19 cellular contexts compared by ENCODE assay signal in the genomic region with DNA sequence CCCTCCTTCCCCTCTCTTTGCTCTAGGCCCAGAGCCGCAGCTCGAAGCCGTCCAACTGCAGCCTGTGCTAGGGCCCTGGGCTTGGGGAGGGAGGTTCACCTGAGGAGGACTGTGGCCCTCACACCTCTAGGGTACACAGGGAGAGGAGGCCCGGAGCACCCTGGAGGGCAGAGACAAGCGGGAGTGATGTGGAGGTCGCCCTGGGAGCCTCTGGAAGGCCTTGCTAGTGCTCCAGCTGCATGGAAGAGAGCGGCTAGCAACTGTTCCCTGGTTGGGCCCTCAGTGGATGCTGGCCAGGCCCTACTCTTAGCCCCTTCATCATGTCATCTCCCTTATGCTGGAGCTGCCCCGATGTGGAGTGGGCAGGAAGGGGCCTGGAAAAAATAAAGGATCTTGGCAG. TPM values are rescaled to one million over a fixed set of nuclear protein-coding genes. Genes with fewer than 3 reads are reported as not detected.
DNase-seq lines count a peak whose midpoint lies in the region; ATAC-seq and TF ChIP-seq lines count a peak whose summit lies in the region.
"Had no signal": no experiment of that assay in that cellular context is flagged by ENCODE, and none has a peak within 500 bp of the region (broad histone marks: within the 10 kb centered on the region; RNA-seq: fewer than 3 reads in every experiment).

No MANE protein-coding gene starts in this region.

- H3K36me3 Mint-ChIP-seq in activated CD4-positive, alpha-beta T cell treated with anti-CD3 and anti-CD28 coated beads, Interleukin-2, amount 10 ng/mL, durations not matched to agents 24 days and 14 days (ENCODE audit: low read depth) = peaks cover 33% of the 10 kb centered on the region
- peaks cover 28% of the 10 kb centered on the region for H3K36me3 Mint-ChIP-seq in brain

- intact Hi-C loops in activated CD4-positive, alpha-beta T cell treated with anti-CD3 and anti-CD28 coated beads, Interleukin-2, amount 10 ng/mL, durations not matched to agents 24 days and 14 days (cut with micrococcal nuclease) = no loop called here
- intact Hi-C loops in spleen (cut with DNase I; ENCODE audit: low total_unique reads) = loop anchor here (5.0 kb wide), 1 partner anchor 37 kb away; a partner anchor contains a TSS

- 54 to 76% (median 61%) methylated on average over 8 of the region's 8 CpGs for WGBS in spleen, 5 donors

- H3K9me3 Mint-ChIP-seq in activated CD4-positive, alpha-beta T cell treated with anti-CD3 and anti-CD28 coated beads, Interleukin-2, amount 10 ng/mL, durations not matched to agents 24 days and 14 days = no peaks in the 10 kb centered on the region
- H3K9me3 Mint-ChIP-seq in brain = peaks cover 0 to 3% (median 2%) of the 10 kb centered on the region in 5 experiments
- H3K9me3 Mint-ChIP-seq: activated B cell treated with CpG ODN at 0.5 μM for 24 hours had no signal

- H3K4me3 Mint-ChIP-seq in activated CD4-positive, alpha-beta T cell treated with anti-CD3 and anti-CD28 coated beads, Interleukin-2, amount 10 ng/mL, durations not matched to agents 24 days and 14 days = peak overlapping the region; percentile 26
- peak overlapping the region in 3 of 5 experiments; percentile 54 to 93 (median 69) for H3K4me3 Mint-ChIP-seq in brain
- H3K4me3 Mint-ChIP-seq: activated B cell treated with CpG ODN at 0.5 μM for 24 hours had no signal

- H3K36me3 ChIP-seq in Loucy (ENCODE audit: insufficient read depth, low read length) (no peaks in the 10 kb centered on the region), spleen (peaks cover 0 to 61% (median 15%) of the 10 kb centered on the region in 6 donors)

- no peak for TF ChIP-seq CTCF in Loucy (conservative IDR thresholded peaks at IDR 0.05; ENCODE audit: low read length)
- no peak for TF ChIP-seq CTCF in brain (conservative IDR thresholded peaks at IDR 0.05)
- TF ChIP-seq CTCF in spleen (IDR thresholded peaks at IDR 0.05 in 8 of 11, conservative IDR thresholded peaks at IDR 0.05 in 3 of 11) = no peak

- H3K4me3 ChIP-seq in Loucy (ENCODE audit: low read length, poor library complexity, severe bottlenecking) (no peak overlapping the region), spleen (no peak overlapping the region)
- H3K4me3 ChIP-seq: ascending aorta, Peyer's patch had no signal

- H3K4me2 ChIP-seq in Loucy (ENCODE audit: low read depth, low read length, poor library complexity, severe bottlenecking) = no peak overlapping the region

- H3K27me3 ChIP-seq in Loucy (ENCODE audit: insufficient read depth, low read length, poor library complexity, severe bottlenecking) (no peaks in the 10 kb centered on the region), spleen (replicated peaks in 1 of 7) (no peaks in the 10 kb centered on the region)
- H3K27me3 ChIP-seq: ascending aorta, Peyer's patch had no signal

- peak; percentile 58 for DNase-seq in activated CD4-positive, alpha-beta T cell treated with anti-CD3 and anti-CD28 coated beads, Interleukin-2, amount 10 ng/mL, durations not matched to agents 24 days and 14 days
- no peak for DNase-seq in activated CD4-positive, alpha-beta T cell treated with anti-CD3 and anti-CD28 coated beads, Interleukin-2, amount 50 U/mL, for 4 hours
- DNase-seq in spleen (peak; percentile 76), NCI-H1092 (lab: John Stamatoyannopoulos, UW) (no peak), NCI-H2081 (lab: John Stamatoyannopoulos, UW) (no peak)
- DNase-seq: activated B cell treated with CpG ODN at 0.5 μM for 24 hours; mesenchymal stem cell; NCI-H2107; nucleus accumbens; stimulated activated CD4-positive, alpha-beta T cell treated with anti-CD3 and anti-CD28 coated beads, Interleukin-1b, Interleukin-23, amount 100 ng/mL, for 48 hours; SW 1271; trophoblast cell had no signal

- ATAC-seq in HG03469 (IDR thresholded peaks at IDR 0.05; ENCODE audit: unreplicated experiment) = no peak
- ATAC-seq: right cardiac atrium had no signal

- no peaks in the 10 kb centered on the region for H3K9me2 ChIP-seq in Loucy (replicated peaks; ENCODE audit: low read depth, low read length)

- H3K27ac Mint-ChIP-seq in activated CD4-positive, alpha-beta T cell treated with anti-CD3 and anti-CD28 coated beads, Interleukin-2, amount 10 ng/mL, durations not matched to agents 24 days and 14 days = peak overlapping the region; percentile 81
- H3K27ac Mint-ChIP-seq in brain = peak overlapping the region in 3 of 5 experiments; percentile 56 to 87 (median 75)
- H3K27ac Mint-ChIP-seq: activated B cell treated with CpG ODN at 0.5 μM for 24 hours had no signal

- H3K9me3 ChIP-seq in Loucy (ENCODE audit: insufficient read depth, low read depth, low read length) (peaks cover 4% of the 10 kb centered on the region; the same call in 1 of the 2 replicates), spleen (no peaks in the 10 kb centered on the region)
- H3K9me3 ChIP-seq: ascending aorta, Peyer's patch had no signal

- no peak for TF ChIP-seq POLR2A in spleen (IDR thresholded peaks at IDR 0.05)

- H4K20me1 ChIP-seq in Loucy (ENCODE audit: insufficient read depth, low read length, poor library complexity, severe bottlenecking) = peaks cover 4% of the 10 kb centered on the region

- H3K4me1 ChIP-seq in Loucy (ENCODE audit: insufficient read depth, low read length, poor library complexity, severe bottlenecking) (peaks cover 18% of the 10 kb centered on the region), spleen (peaks cover 7 to 72% (median 35%) of the 10 kb centered on the region in 6 donors)

- H2AFZ ChIP-seq in Loucy (ENCODE audit: low read length) = no peak overlapping the region

- H3F3A ChIP-seq in Loucy (ENCODE audit: low read depth) = 0 out of 2 replicates have a peak, but pooled peaks cover 5% of the 10 kb centered on the region

- H3K9ac ChIP-seq in Loucy (ENCODE audit: low read depth, low read length, poor library complexity, severe bottlenecking) = peak overlapping the region; percentile 27

- H3K4me1 Mint-ChIP-seq in activated CD4-positive, alpha-beta T cell treated with anti-CD3 and anti-CD28 coated beads, Interleukin-2, amount 10 ng/mL, durations not matched to agents 24 days and 14 days = peaks cover 40% of the 10 kb centered on the region
- H3K4me1 Mint-ChIP-seq in brain = peaks cover 30% of the 10 kb centered on the region

- H3K27ac ChIP-seq in spleen = peak overlapping the region in 3 of 8 donors; percentile 8 to 96 (median 69)
- H3K27ac ChIP-seq: epithelial cell of prostate had no signal

- no peaks in the 10 kb centered on the region for H3K27me3 Mint-ChIP-seq in activated CD4-positive, alpha-beta T cell treated with anti-CD3 and anti-CD28 coated beads, Interleukin-2, amount 10 ng/mL, durations not matched to agents 24 days and 14 days
- H3K27me3 Mint-ChIP-seq in brain = no peaks in the 10 kb centered on the region
- H3K27me3 Mint-ChIP-seq: activated B cell treated with CpG ODN at 0.5 μM for 24 hours had no signal

- peaks cover 9% of the 10 kb centered on the region; the same call in 1 of the 2 replicates for H3K79me2 ChIP-seq in Loucy (ENCODE audit: insufficient read depth, low read length)

RNA-seq across cellular contexts. Expression of a gene that starts 2.7 kb away (rescaled TPM):
- 36.7 and 37.4 TPM in 2 replicates for total RNA-seq in activated CD4-positive, alpha-beta T cell treated with anti-CD3 and anti-CD28 coated beads, Interleukin-2, amount 10 ng/mL, durations not matched to agents 24 days and 14 days
- polyA plus RNA-seq in brain (ENCODE audit: insufficient read depth, low read depth, low replicate concordance) (40.3 TPM), spleen (10 to 100 TPM; 39.4 to 63.6 (median 55.0) TPM)
- 10 to 100 TPM; 46.3 to 77.7 (median 49.8) TPM for total RNA-seq in spleen

RNA-seq across cellular contexts. Expression of a gene that starts 9.5 kb away (rescaled TPM):
- total RNA-seq in activated CD4-positive, alpha-beta T cell treated with anti-CD3 and anti-CD28 coated beads, Interleukin-2, amount 10 ng/mL, durations not matched to agents 24 days and 14 days = 28.8 TPM in 2 replicates
- 24.3 TPM for polyA plus RNA-seq in brain (ENCODE audit: insufficient read depth, low read depth, low replicate concordance)
- 10 to 100 TPM in 5 of 7 donors, 1 to 10 TPM in 2; 8.4 to 19.5 (median 11.4) TPM for total RNA-seq in spleen
- 10 to 100 TPM; 15.9 to 28.7 (median 28.0) TPM for polyA plus RNA-seq in spleen

RNA-seq across cellular contexts. Expression of a gene that starts 20.2 kb away (rescaled TPM):
- 61.6 and 67.2 TPM in 2 replicates for total RNA-seq in activated CD4-positive, alpha-beta T cell treated with anti-CD3 and anti-CD28 coated beads, Interleukin-2, amount 10 ng/mL, durations not matched to agents 24 days and 14 days
- 59.1 TPM for polyA plus RNA-seq in brain (ENCODE audit: insufficient read depth, low read depth, low replicate concordance)
- 10 to 100 TPM; 34.7 to 68.2 (median 47.2) TPM for total RNA-seq in spleen
- polyA plus RNA-seq in spleen = 10 to 100 TPM in 2 of 3 donors, 1 to 10 TPM in 1; 9.4 to 13.8 (median 12.6) TPM

RNA-seq across cellular contexts. Expression of a gene that starts 20.4 kb away (rescaled TPM):
- 144 and 149 TPM in 2 replicates for total RNA-seq in activated CD4-positive, alpha-beta T cell treated with anti-CD3 and anti-CD28 coated beads, Interleukin-2, amount 10 ng/mL, durations not matched to agents 24 days and 14 days
- polyA plus RNA-seq in brain (ENCODE audit: insufficient read depth, low read depth, low replicate concordance) (19.2 TPM), spleen (10 to 100 TPM; 30.5 to 70.2 (median 54.7) TPM)
- 100 to 1,000 TPM in 1 of 7 donors, 10 to 100 TPM in 6; 68.3 to 141 (median 74.0) TPM for total RNA-seq in spleen

RNA-seq across cellular contexts. Expression of a gene that starts 31.2 kb away (rescaled TPM):
- 54.1 and 57.4 TPM in 2 replicates for total RNA-seq in activated CD4-positive, alpha-beta T cell treated with anti-CD3 and anti-CD28 coated beads, Interleukin-2, amount 10 ng/mL, durations not matched to agents 24 days and 14 days
- polyA plus RNA-seq in brain (ENCODE audit: insufficient read depth, low read depth, low replicate concordance) (161 TPM), spleen (10 to 100 TPM; 30.0 to 47.2 (median 32.8) TPM)
- 100 to 1,000 TPM in 2 of 7 donors, 10 to 100 TPM in 5; 51.5 to 101 (median 76.3) TPM for total RNA-seq in spleen

Comparison
In these comparisons a context has a peak if more than half of its experiments do, and no peak if none do; other contexts are left out.
1. DNase-seq: peak in activated CD4-positive, alpha-beta T cell treated with anti-CD3 and anti-CD28 coated beads, Interleukin-2, amount 10 ng/mL, durations not matched to agents 24 days and 14 days (single experiment) and spleen (single experiment); none in activated CD4-positive, alpha-beta T cell treated with anti-CD3 and anti-CD28 coated beads, Interleukin-2, amount 50 U/mL, for 4 hours (0 of 2), NCI-H1092 (single experiment) and NCI-H2081 (0 of 2).